Comparison of ENCODE assay signal across 1 cellular context in the genomic region with DNA sequence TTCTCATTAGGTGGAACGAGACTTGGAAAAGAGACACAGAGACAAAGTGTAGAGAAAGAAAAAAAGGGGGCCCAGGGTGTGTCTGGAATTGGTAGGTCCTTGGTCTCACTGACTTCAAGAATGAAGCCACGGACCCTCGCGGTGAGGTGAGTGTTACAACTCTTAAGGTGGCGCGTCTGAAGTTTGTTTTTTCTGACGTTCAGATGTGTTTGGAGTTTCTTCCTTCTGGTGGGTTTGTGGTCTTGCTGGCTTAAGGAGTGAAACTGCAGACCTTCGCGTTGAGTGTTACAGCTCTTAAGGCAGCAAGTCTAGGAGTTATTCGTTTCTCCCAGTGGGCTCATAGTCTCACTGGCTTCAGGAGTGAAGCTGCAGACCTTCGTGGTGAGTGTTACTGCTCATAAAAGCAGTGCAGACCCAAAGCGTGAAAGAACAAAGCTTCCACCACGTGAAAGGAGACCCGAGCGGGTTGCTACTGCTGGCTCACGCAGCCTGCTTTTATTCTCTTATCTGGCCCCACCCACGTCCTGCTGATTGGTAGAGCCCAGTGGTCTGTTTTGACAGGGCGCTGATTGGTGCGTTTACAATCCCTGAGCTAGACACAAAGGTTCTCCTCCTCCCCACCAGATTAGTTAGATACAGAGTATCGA.
A peak's percentile ranks its signal among the peaks of the same experiment; 100 is the strongest.
TF ChIP-seq lines count a peak whose summit lies in the region.

No MANE protein-coding gene starts in this region.

TF ChIP-seq in HepG2, 621 proteins besides CTCF, POLR2A, EP300 and RAD21:
- 0 out of 2 replicates have a peak, but pooled peaks have one; percentile 12 for TF ChIP-seq NFYC (CRISPR knock-in tag; IDR thresholded peaks at IDR 0.05)
- peak; percentile 49; the same call in 1 of the 2 replicates for TF ChIP-seq NFYB (CRISPR knock-in tag; IDR thresholded peaks at IDR 0.05)
